ENCODE assay signal across 8 cellular contexts in the genomic region with DNA sequence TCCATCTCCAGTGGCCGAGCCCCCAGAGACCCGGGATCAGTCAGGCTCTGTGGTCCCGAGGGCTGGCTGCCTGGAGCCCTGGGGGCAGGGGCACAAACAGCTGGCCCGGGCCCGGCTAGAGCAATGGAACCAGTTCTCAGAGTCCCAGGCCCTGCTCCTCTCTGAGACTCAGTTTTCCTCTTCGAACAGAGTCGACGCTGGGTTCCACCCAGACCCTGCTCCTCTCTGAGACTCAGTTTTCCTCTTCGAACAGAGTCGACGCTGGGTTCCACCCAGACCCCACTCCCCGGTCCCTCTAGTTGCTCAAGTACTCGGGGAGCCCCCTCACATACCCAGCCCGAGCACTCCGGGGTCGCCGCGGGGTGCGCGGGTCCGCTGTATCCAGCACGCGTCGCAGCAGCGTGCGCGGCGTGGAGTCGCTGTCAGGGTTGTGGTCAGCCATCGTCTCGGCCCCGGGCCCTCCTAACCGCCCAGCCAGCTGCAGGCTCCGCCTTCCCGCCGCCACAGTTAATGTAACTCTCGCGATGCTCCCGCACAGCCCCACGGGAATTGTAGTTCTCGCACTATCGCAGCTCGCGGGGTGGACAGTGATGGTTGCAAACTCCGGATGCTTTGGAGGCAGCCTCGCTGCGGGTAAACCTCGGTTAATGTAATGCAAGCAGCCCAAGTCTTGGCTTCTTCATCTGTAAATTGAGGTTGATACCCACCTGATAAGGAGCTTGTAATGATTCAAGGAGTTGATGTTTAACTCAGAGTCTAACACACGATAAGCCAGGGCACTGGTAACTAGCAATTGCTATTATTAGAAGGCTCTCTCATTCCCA. TPM values are rescaled to one million over a fixed set of nuclear protein-coding genes. Genes with fewer than 3 reads are reported as not detected.
DNase-seq lines count a peak whose midpoint lies in the region; ATAC-seq and TF ChIP-seq lines count a peak whose summit lies in the region.

No MANE protein-coding gene starts in this region.

- H3K27me3 Mint-ChIP-seq in CD14-positive monocyte (ENCODE audit: low read depth in 3 of 3), result peaks cover 1 to 5% (median 2%) of the 10 kb centered on the region in 3 donors

- H3K4me1 Mint-ChIP-seq in CD14-positive monocyte, result peaks cover 10% of the 10 kb centered on the region

- ATAC-seq in GM19372 (IDR thresholded peaks at IDR 0.05; ENCODE audit: low read depth, unreplicated experiment) (peak; percentile 97), HG03520 (IDR thresholded peaks at IDR 0.05; ENCODE audit: unreplicated experiment) (peak; percentile 79)

- no peak for TF ChIP-seq POLR2A in lower leg skin (IDR thresholded peaks at IDR 0.05)

- H3K4me3 ChIP-seq in lower leg skin (ENCODE audit: low read depth, poor library complexity, severe bottlenecking), result peak overlapping the region; percentile 58

- TF ChIP-seq CTCF in CD14-positive monocyte (IDR thresholded peaks at IDR 0.05) (no peak), lower leg skin (IDR thresholded peaks at IDR 0.05) (no peak)

- peak; percentile 89 for DNase-seq in CD14-positive monocyte (ENCODE audit: low spot score)
- peak; percentile 63 for DNase-seq in NCI-H526 treated with DMSO at 0.1 percent for 48 hours (lab: John Stamatoyannopoulos, UW)
- peak; percentile 86 to 89 for DNase-seq in activated CD4-positive, alpha-beta T cell treated with anti-CD3 and anti-CD28 coated beads, Interleukin-2, amount 50 U/mL, for 24 hours (ENCODE audit: low read depth in 1 of 2, low spot score in 1 of 2)
- DNase-seq in dermis blood vessel endothelial cell, result peak; percentile 94
- peak; percentile 91 to 99 for DNase-seq in lower leg skin (ENCODE audit: low spot score in 2 of 2)
- DNase-seq in stimulated activated CD4-positive, alpha-beta T cell treated with anti-CD3 and anti-CD28 coated beads, Interleukin-4, amount 100 ng/mL, for 4 hours, result peak; percentile 87 to 89

- no peaks in the 10 kb centered on the region for H3K9me3 Mint-ChIP-seq in CD14-positive monocyte

- peak overlapping the region in 6 of 7 donors; percentile 60 to 79 (median 68) for H3K27ac Mint-ChIP-seq in CD14-positive monocyte

- WGBS in lower leg skin, 2 donors, result 0% methylated on average over 48 of the region's 49 CpGs

- peaks cover 29 to 36% of the 10 kb centered on the region in 2 donors for H3K36me3 Mint-ChIP-seq in CD14-positive monocyte

- H3K4me3 Mint-ChIP-seq in CD14-positive monocyte, result peak overlapping the region; percentile 82 to 87

- intact Hi-C loops in CD14-positive monocyte (cut with micrococcal nuclease), result loop anchor here in 1 of 2 donors (1.0 to 5.0 kb wide), 2 partner anchors 13 to 39 kb away; a partner anchor contains a TSS
- intact Hi-C loops in lower leg skin (cut with DNase I; ENCODE audit: low total_unique reads), result no loop called here

RNA-seq across cellular contexts. Expression of a gene that starts 8.5 kb away (rescaled TPM):
- polyA plus RNA-seq in CD14-positive monocyte, result 10 to 100 TPM; 52.5 to 84.2 TPM
- total RNA-seq in dermis blood vessel endothelial cell, result 62.3 and 64.0 TPM in 2 replicates
- 100 to 1,000 TPM in 1 of 4 donors, 10 to 100 TPM in 3; 61.3 to 102 (median 75.9) TPM for total RNA-seq in lower leg skin

RNA-seq across cellular contexts. Expression of a gene that starts 13.1 kb away (rescaled TPM):
- polyA plus RNA-seq in CD14-positive monocyte, result 100 to 1,000 TPM in 1 of 2 donors, 10 to 100 TPM in 1; 90.3 to 104 TPM
- total RNA-seq in dermis blood vessel endothelial cell (176 and 260 TPM in 2 replicates), lower leg skin (100 to 1,000 TPM in 3 of 4 donors, 10 to 100 TPM in 1; 88.5 to 136 (median 109) TPM)

RNA-seq across cellular contexts. Expression of a gene that starts 13.9 kb away (rescaled TPM):
- 10 to 100 TPM in 1 of 2 donors, 1 to 10 TPM in 1; 8.3 to 12.4 TPM for polyA plus RNA-seq in CD14-positive monocyte
- total RNA-seq in dermis blood vessel endothelial cell (21.7 and 30.0 TPM in 2 replicates), lower leg skin (100 to 1,000 TPM in 3 of 4 donors, 10 to 100 TPM in 1; 77.6 to 205 (median 106) TPM)

RNA-seq across cellular contexts. Expression of a gene that starts 26.9 kb away (rescaled TPM):
- not detected for polyA plus RNA-seq in CD14-positive monocyte
- 0.47 and 0.85 TPM in 2 replicates for total RNA-seq in dermis blood vessel endothelial cell
- total RNA-seq in lower leg skin, result under 1 TPM in 3 of 4 donors, not detected in 1; 0.15 to 0.75 (median 0.15) TPM

RNA-seq across cellular contexts. Expression of a gene that starts 27.3 kb away (rescaled TPM):
- polyA plus RNA-seq in CD14-positive monocyte, result 1 to 10 TPM; 6.4 to 6.6 TPM
- total RNA-seq in dermis blood vessel endothelial cell (8.2 and 13.5 TPM in 2 replicates), lower leg skin (10 to 100 TPM; 15.0 to 24.6 (median 17.9) TPM)

Comparison
In these comparisons a context has a peak if more than half of its experiments do, and no peak if none do; other contexts are left out.
1. Peak in every context shown above with its lines: DNase-seq, ATAC-seq and H3K4me3 ChIP-seq.